ENCODE assay signal across 25 cellular contexts in genomic region chr4:144799486-144799885, GRCh38.
"Had no signal": no experiment of that assay in that cellular context is flagged by ENCODE, and none has a peak within 500 bp of the region (broad histone marks: within the 10 kb centered on the region; RNA-seq: fewer than 3 reads in every experiment).

No MANE protein-coding gene starts in this region.

- ATAC-seq: Right ventricle myocardium inferior had no signal

- H3K4me3 ChIP-seq: MG63, PC-9, Peyer's patch, SJSA1, SK-N-MC had no signal

- H3K27me3 ChIP-seq: MG63, Peyer's patch, SJSA1 had no signal

- H2AFZ ChIP-seq: PC-9 had no signal

- H3K9me3 ChIP-seq: MG63, Peyer's patch, SJSA1 had no signal

- H3K4me2 ChIP-seq: PC-9 had no signal

- H3K36me3 ChIP-seq: MG63, Peyer's patch, SJSA1 had no signal

- H3K4me1 ChIP-seq: Peyer's patch, SJSA1 had no signal

- DNase-seq: Karpas-422, KG1, MG63, NCI-H1092, NCI-H1105 treated with DMSO at 0.1 percent for 48 hours, NCI-H1417 treated with DMSO at 0.1 percent for 48 hours, NCI-H146, NCI-H1694 treated with DMSO at 0.1 percent for 48 hours, NCI-H1930, NCI-H2081, NCI-H2107, NCI-H2171, NCI-H226, NCI-H446, NCI-H510A, NCI-H524 treated with DMSO at 0.1 percent for 48 hours, NCI-H69, NCI-H774, OCI-M1, PC-9, Peyer's patch, SHP77 treated with DMSO at 0.1 percent for 48 hours had no signal

- H3K27ac ChIP-seq: PC-9, Peyer's patch, SJSA1, SK-N-MC had no signal
